35 cellular contexts compared by ENCODE assay signal in genomic region chr4:109553130-109553529, GRCh38.
"Had no signal": no experiment of that assay in that cellular context is flagged by ENCODE, and none has a peak within 500 bp of the region (broad histone marks: within the 10 kb centered on the region; RNA-seq: fewer than 3 reads in every experiment).

No MANE protein-coding gene starts in this region.

- FAIRE-seq: astrocyte, colon, TTC549 had no signal

- H3K9me3 Mint-ChIP-seq: activated T-cell treated with anti-CD3 and anti-CD28 coated beads, Interleukin-2, amount 50 U/mL, for 4 hours; activated T-helper 17 cell treated with anti-CD3 and anti-CD28 coated beads, Interleukin-2, amount 50 U/mL, for 72 hours had no signal

- H3K4me3 Mint-ChIP-seq: activated B cell treated with CpG ODN at 0.5 μM for 24 hours; activated CD4-positive, alpha-beta memory T cell treated with anti-CD3 and anti-CD28 coated beads for 36 hours; activated CD4-positive, alpha-beta T cell treated with anti-CD3 and anti-CD28 coated beads, Interleukin-2, amount 10 ng/mL, durations not matched to agents 24 days and 14 days; activated CD8-positive, alpha-beta T cell treated with anti-CD3 and anti-CD28 coated beads for 36 hours; activated naive CD4-positive, alpha-beta T cell treated with anti-CD3 and anti-CD28 coated beads for 36 hours; activated naive CD8-positive, alpha-beta T cell treated with anti-CD3 and anti-CD28 coated beads, Interleukin-2, amount 10 ng/mL, durations not matched to agents 7 days and 5 days; activated T-cell treated with anti-CD3 and anti-CD28 coated beads, Interleukin-2, amount 50 U/mL, for 4 hours; activated T-cell treated with anti-CD3 and anti-CD28 coated beads, Interleukin-2, amount 50 U/mL, for 72 hours; activated T-helper 1 cell treated with anti-CD3 and anti-CD28 coated beads, Interleukin-12 subunit alpha, Interleukin-12 subunit beta, Interleukin-2, Interleukin-4 antibody, amounts not matched to agents 30 ng/mL and 10 ng/mL and 1 ng/mL, durations not matched to agents 14 hours and 24 hours and 36 hours; activated T-helper 17 cell treated with anti-CD3 and anti-CD28 coated beads, Interleukin-2, amount 50 U/mL, for 72 hours; T-helper 1 cell treated with Interleukin-12 subunit alpha and Interleukin-12 subunit beta and Interleukin-4 antibody, amounts not matched to agents 30 μg/mL and 1 μg/mL, for 36 hours; T-helper 2 cell treated with Interferon-gamma antibody and Interleukin-4, amounts not matched to agents 5 μg/mL and 100 μg/mL, for 36 hours had no signal

- H3K27me3 Mint-ChIP-seq: activated B cell treated with CpG ODN at 0.5 μM for 24 hours; activated CD4-positive, alpha-beta memory T cell treated with anti-CD3 and anti-CD28 coated beads for 36 hours; activated CD4-positive, alpha-beta T cell treated with anti-CD3 and anti-CD28 coated beads, Interleukin-2, amount 10 ng/mL, durations not matched to agents 24 days and 14 days; activated CD8-positive, alpha-beta T cell treated with anti-CD3 and anti-CD28 coated beads for 36 hours; activated naive CD8-positive, alpha-beta T cell treated with anti-CD3 and anti-CD28 coated beads, Interleukin-2, amount 10 ng/mL, durations not matched to agents 7 days and 5 days; activated T-helper 17 cell treated with anti-CD3 and anti-CD28 coated beads, Interleukin-2, amount 50 U/mL, for 72 hours had no signal

- H3K27ac Mint-ChIP-seq: activated B cell treated with CpG ODN at 0.5 μM for 24 hours; activated CD4-positive, alpha-beta memory T cell treated with anti-CD3 and anti-CD28 coated beads for 36 hours; activated CD4-positive, alpha-beta T cell treated with anti-CD3 and anti-CD28 coated beads, Interleukin-2, amount 10 ng/mL, durations not matched to agents 24 days and 14 days; activated CD8-positive, alpha-beta T cell treated with anti-CD3 and anti-CD28 coated beads for 36 hours; activated naive CD4-positive, alpha-beta T cell treated with anti-CD3 and anti-CD28 coated beads for 36 hours; activated naive CD8-positive, alpha-beta T cell treated with anti-CD3 and anti-CD28 coated beads, Interleukin-2, amount 10 ng/mL, durations not matched to agents 7 days and 5 days; activated T-cell treated with anti-CD3 and anti-CD28 coated beads, Interleukin-2, amount 50 U/mL, for 72 hours; activated T-helper 1 cell treated with anti-CD3 and anti-CD28 coated beads, Interleukin-12 subunit alpha, Interleukin-12 subunit beta, Interleukin-2, Interleukin-4 antibody, amounts not matched to agents 30 ng/mL and 10 ng/mL and 1 ng/mL, durations not matched to agents 14 hours and 24 hours and 36 hours; activated T-helper 17 cell treated with anti-CD3 and anti-CD28 coated beads, Interleukin-2, amount 50 U/mL, for 72 hours; T-helper 1 cell treated with Interleukin-12 subunit alpha and Interleukin-12 subunit beta and Interleukin-4 antibody, amounts not matched to agents 30 μg/mL and 1 μg/mL, for 36 hours; T-helper 2 cell treated with Interferon-gamma antibody and Interleukin-4, amounts not matched to agents 5 μg/mL and 100 μg/mL, for 36 hours had no signal

- DNase-seq: activated B cell treated with CpG ODN at 0.5 μM for 24 hours; activated CD4-positive, alpha-beta memory T cell treated with anti-CD3 and anti-CD28 coated beads for 36 hours; activated CD4-positive, alpha-beta T cell treated with anti-CD3 and anti-CD28 coated beads for 4 hours; activated CD4-positive, alpha-beta T cell treated with anti-CD3 and anti-CD28 coated beads, Interleukin-2, amount 10 ng/mL, durations not matched to agents 24 days and 14 days; activated CD4-positive, alpha-beta T cell treated with anti-CD3 and anti-CD28 coated beads, Interleukin-2, amount 50 U/mL, for 1 hour; activated CD4-positive, alpha-beta T cell treated with anti-CD3 and anti-CD28 coated beads, Interleukin-2, amount 50 U/mL, for 4 hours; activated CD4-positive, CD25-positive, alpha-beta regulatory T cell treated with anti-CD3 and anti-CD28 coated beads, Interleukin-2, amount 50 U/mL, for 72 hours; activated CD8-positive, alpha-beta memory T cell treated with anti-CD3 and anti-CD28 coated beads, Interleukin-2, amount 50 U/mL, for 4 hours; activated CD8-positive, alpha-beta T cell treated with anti-CD3 and anti-CD28 coated beads for 36 hours; activated effector memory CD4-positive, alpha-beta T cell treated with anti-CD3 and anti-CD28 coated beads, Interleukin-2, amount 50 U/mL, for 16 hours; activated gamma-delta T cell treated with Interleukin-2 at 50 U/mL for 16 hours; activated naive CD4-positive, alpha-beta T cell; activated naive CD4-positive, alpha-beta T cell treated with anti-CD3 and anti-CD28 coated beads for 36 hours; activated naive CD4-positive, alpha-beta T cell treated with anti-CD3 and anti-CD28 coated beads, Interleukin-2, amount 50 U/mL, for 16 hours; activated naive CD8-positive, alpha-beta T cell treated with anti-CD3 and anti-CD28 coated beads, Interleukin-2, amount 10 ng/mL, durations not matched to agents 7 days and 5 days; activated T-cell treated with anti-CD3 and anti-CD28 coated beads for 4 hours; activated T-cell treated with anti-CD3 and anti-CD28 coated beads, Interleukin-2, amount 50 U/mL, for 1 hour; activated T-cell treated with anti-CD3 and anti-CD28 coated beads, Interleukin-2, amount 50 U/mL, for 4 hours; activated T-cell treated with anti-CD3 and anti-CD28 coated beads, Interleukin-2, amount 50 U/mL, for 72 hours; adrenal gland; amniotic stem cell; aorta; body of pancreas; brain microvascular endothelial cell; central memory CD4-positive, alpha-beta T cell; T-helper 2 cell; T-helper 9 cell had no signal

- ATAC-seq: activated CD8-positive, alpha-beta T cell treated with anti-CD3 and anti-CD28 coated beads for 36 hours; activated naive CD4-positive, alpha-beta T cell treated with anti-CD3 and anti-CD28 coated beads, Interleukin-2, amount 50 U/mL, for 72 hours; activated T-cell treated with anti-CD3 and anti-CD28 coated beads, Interleukin-2, amount 50 U/mL, for 4 hours; activated T-cell treated with anti-CD3 and anti-CD28 coated beads, Interleukin-2, amount 50 U/mL, for 72 hours; activated T-helper 17 cell treated with anti-CD3 and anti-CD28 coated beads, Interleukin-2, amount 50 U/mL, for 72 hours; body of pancreas had no signal
